In the genomic region with DNA sequence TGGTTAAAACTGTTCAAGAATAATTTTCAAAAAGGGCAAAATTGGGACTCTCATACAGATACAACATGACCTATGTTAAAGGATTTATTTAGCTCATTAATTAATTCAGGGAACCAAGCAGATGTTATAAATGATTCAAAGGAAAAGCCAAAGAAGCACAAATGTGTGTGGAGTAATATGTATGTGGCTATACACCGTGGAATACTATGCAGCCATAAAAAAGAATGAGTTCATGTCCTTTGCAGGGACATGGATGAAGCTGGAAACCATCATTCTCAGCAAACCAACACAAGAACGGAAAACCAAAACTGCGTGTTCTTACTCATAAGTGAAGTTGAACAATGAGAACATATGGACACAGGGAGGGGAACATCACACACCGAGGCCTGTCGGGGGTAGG, we compare ENCODE assay signal across 2 cellular contexts. TPM values are rescaled to one million over a fixed set of nuclear protein-coding genes. Genes with fewer than 3 reads are reported as not detected.
"Had no signal": no experiment of that assay in that cellular context is flagged by ENCODE, and none has a peak within 500 bp of the region (broad histone marks: within the 10 kb centered on the region; RNA-seq: fewer than 3 reads in every experiment).

No MANE protein-coding gene starts in this region.

RNA-seq across cellular contexts. Expression of gene FAM114A1, which starts 48.7 kb away (rescaled TPM):
- polyA plus RNA-seq: naive thymus-derived CD8-positive, alpha-beta T cell; neural cell had no signal

RNA-seq across cellular contexts. Expression of gene TLR6, which starts 59.6 kb away (rescaled TPM):
- polyA plus RNA-seq: neural cell had no signal
